In the genomic region with DNA sequence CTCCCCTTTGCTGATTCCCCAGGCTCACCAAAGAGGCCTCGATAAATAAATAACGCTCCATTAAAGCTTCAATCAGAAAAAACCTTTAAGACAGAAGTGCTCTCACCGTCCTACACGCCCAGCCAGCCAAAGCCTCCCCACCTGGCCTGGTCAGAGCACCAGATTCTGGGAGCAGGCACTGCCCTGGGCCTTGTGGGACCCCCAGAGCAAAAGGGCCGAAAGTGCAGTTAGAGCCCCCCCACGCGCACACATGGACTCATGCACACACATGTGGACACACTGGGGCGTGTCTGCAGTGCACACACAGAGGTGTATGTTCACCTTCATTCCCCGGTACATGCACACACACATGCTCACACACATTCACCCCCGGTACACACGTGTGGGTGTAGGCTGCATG, we compare ENCODE assay signal across 11 cellular contexts. TPM values are rescaled to one million over a fixed set of nuclear protein-coding genes. Genes with fewer than 3 reads are reported as not detected.
A peak's percentile ranks its signal among the peaks of the same experiment; 100 is the strongest.
DNase-seq lines count a peak whose midpoint lies in the region; ATAC-seq and TF ChIP-seq lines count a peak whose summit lies in the region.
"Had no signal": no experiment of that assay in that cellular context is flagged by ENCODE, and none has a peak within 500 bp of the region (broad histone marks: within the 10 kb centered on the region; RNA-seq: fewer than 3 reads in every experiment).

No MANE protein-coding gene starts in this region.

- intact Hi-C loops in cardiac septum (cut with DNase I), result no loop called here
- intact Hi-C loops in ovary (cut with DNase I), result loop anchor here in 2 of 4 donors (5.0 to 10.0 kb wide), 2 partner anchors 56 to 139 kb away; a partner anchor contains a TSS
- intact Hi-C loops in uterus (cut with DNase I; ENCODE audit: low total_unique reads), result no loop called here

- peak overlapping the region; percentile 89 to 94 for H3K27ac ChIP-seq in right atrium auricular region
- peak overlapping the region; percentile 93 to 97 for H3K27ac ChIP-seq in ovary
- peak overlapping the region; percentile 90 to 91 for H3K27ac ChIP-seq in uterus

- H3K4me3 Mint-ChIP-seq in brain, result peak overlapping the region in 3 of 5 experiments; percentile 24 to 58 (median 45)
- H3K4me3 Mint-ChIP-seq: CD14-positive monocyte had no signal

- TF ChIP-seq CTCF in right atrium auricular region (IDR thresholded peaks at IDR 0.05) (no peak), brain (conservative IDR thresholded peaks at IDR 0.05) (no peak), ovary (IDR thresholded peaks at IDR 0.05) (no peak), uterus (IDR thresholded peaks at IDR 0.05) (no peak)

- DNase-seq in right atrium auricular region (ENCODE audit: low spot score) (no peak), cardiac septum (ENCODE audit: low spot score) (no peak), ovary (peak in 4 of 5 donors; percentile 29 to 64 (median 58)), uterus (peak in 1 of 2 donors; percentile 25), middle frontal gyrus (ENCODE audit: extremely low spot score, low spot score) (no peak), COLO668 (lab: John Stamatoyannopoulos, UW; ENCODE audit: unreplicated experiment) (no peak)
- DNase-seq: stimulated activated CD4-positive, alpha-beta T cell treated with anti-CD3 and anti-CD28 coated beads, Interleukin-2, amount 100 ng/mL, for 24 hours; stimulated activated naive CD8-positive, alpha-beta T cell treated with anti-CD3 and anti-CD28 coated beads, Interleukin-15, Interleukin-2, amounts not matched to agents 100 U/mL and 50 U/mL, for 24 hours had no signal

- TF ChIP-seq EP300 in ovary (IDR thresholded peaks at IDR 0.05), result no peak

- H3K36me3 ChIP-seq in right atrium auricular region, result peaks cover 8% of the 10 kb centered on the region
- no peaks in the 10 kb centered on the region for H3K36me3 ChIP-seq in ovary
- H3K36me3 ChIP-seq in uterus, result no peaks in the 10 kb centered on the region

- H3K27ac Mint-ChIP-seq in brain, result peak overlapping the region; percentile 69 to 93 (median 91)

- H3K4me1 ChIP-seq in right atrium auricular region, result peaks cover 0 to 40% of the 10 kb centered on the region in 2 donors
- peaks cover 46% of the 10 kb centered on the region for H3K4me1 ChIP-seq in ovary (ENCODE audit: insufficient read depth)
- H3K4me1 ChIP-seq in uterus, result peaks cover 7 to 21% of the 10 kb centered on the region in 2 donors

- H3K4me1 Mint-ChIP-seq in brain, result peaks cover 57% of the 10 kb centered on the region

- H3K27me3 ChIP-seq in right atrium auricular region (no peaks in the 10 kb centered on the region), ovary (no peaks in the 10 kb centered on the region), uterus (no peaks in the 10 kb centered on the region)

- no peak for ATAC-seq in HG03045 (IDR thresholded peaks at IDR 0.05; ENCODE audit: unreplicated experiment)
- ATAC-seq: stimulated activated naive CD8-positive, alpha-beta T cell treated with anti-CD3 and anti-CD28 coated beads, Interleukin-15, Interleukin-2, amounts not matched to agents 100 U/mL and 50 U/mL, for 24 hours had no signal

- peaks cover 3% of the 10 kb centered on the region for H3K36me3 Mint-ChIP-seq in brain

- H3K4me3 ChIP-seq in right atrium auricular region (no peak overlapping the region), ovary (no peak overlapping the region), uterus (no peak overlapping the region)

- no peaks in the 10 kb centered on the region for H3K9me3 ChIP-seq in right atrium auricular region
- H3K9me3 ChIP-seq in ovary, result no peaks in the 10 kb centered on the region
- no peaks in the 10 kb centered on the region for H3K9me3 ChIP-seq in uterus

- no peaks in the 10 kb centered on the region for H3K9me3 Mint-ChIP-seq in brain
- H3K9me3 Mint-ChIP-seq: CD14-positive monocyte had no signal

- WGBS in ovary, 3 donors, result 50 to 66% (median 58%) methylated on average over 11 of the region's 11 CpGs

- TF ChIP-seq POLR2A in ovary (IDR thresholded peaks at IDR 0.05), result no peak
- TF ChIP-seq POLR2A in uterus (IDR thresholded peaks at IDR 0.05), result no peak

- H3K27me3 Mint-ChIP-seq in brain, result no peaks in the 10 kb centered on the region

RNA-seq across cellular contexts. Expression of a gene that starts 1.9 kb away (rescaled TPM):
- total RNA-seq in right atrium auricular region (10 to 100 TPM; 81.7 to 88.4 TPM), cardiac septum (77.0 TPM), ovary (100 to 1,000 TPM in 4 of 7 donors, 10 to 100 TPM in 3; 74.3 to 166 (median 103) TPM), uterus (10 to 100 TPM in 3 of 4 donors, 1 to 10 TPM in 1; 5.6 to 44.3 (median 20.4) TPM)
- polyA plus RNA-seq in brain (ENCODE audit: insufficient read depth, low read depth, low replicate concordance) (75.9 TPM), ovary (10 to 100 TPM in 1 of 2 donors, 1 to 10 TPM in 1; 9.2 to 95.6 TPM)

RNA-seq across cellular contexts. Expression of a gene that starts 9.4 kb away (rescaled TPM):
- total RNA-seq in right atrium auricular region, result under 1 TPM; 0.33 to 0.79 TPM
- total RNA-seq in cardiac septum, result 0.46 TPM
- 1.4 TPM for polyA plus RNA-seq in brain (ENCODE audit: insufficient read depth, low read depth, low replicate concordance)
- 1 to 10 TPM; 1.0 to 2.4 (median 1.7) TPM for total RNA-seq in ovary
- polyA plus RNA-seq in ovary, result under 1 TPM in 1 of 2 donors, not detected in 1; 0.59 TPM
- 1 to 10 TPM in 3 of 4 donors, not detected in 1; 1.4 to 4.4 (median 1.9) TPM for total RNA-seq in uterus

RNA-seq across cellular contexts. Expression of a gene that starts 10.1 kb away (rescaled TPM):
- under 1 TPM; 0.31 to 0.33 TPM for total RNA-seq in right atrium auricular region
- 2.3 TPM for total RNA-seq in cardiac septum
- 73.1 TPM for polyA plus RNA-seq in brain (ENCODE audit: insufficient read depth, low read depth, low replicate concordance)
- 1 to 10 TPM; 2.3 to 7.6 (median 3.4) TPM for total RNA-seq in ovary
- 1 to 10 TPM in 1 of 2 donors, under 1 TPM in 1; 0.95 to 4.1 TPM for polyA plus RNA-seq in ovary
- 1 to 10 TPM in 2 of 4 donors, under 1 TPM in 1, not detected in 1; 0.51 to 7.3 (median 1.5) TPM for total RNA-seq in uterus

RNA-seq across cellular contexts. Expression of a gene that starts 14.0 kb away (rescaled TPM):
- total RNA-seq in right atrium auricular region (not detected), cardiac septum (not detected), ovary (under 1 TPM in 1 of 7 donors, not detected in 6; 0.46 TPM), uterus (not detected)
- polyA plus RNA-seq in brain (ENCODE audit: insufficient read depth, low read depth, low replicate concordance) (0.14 TPM), ovary (under 1 TPM in 1 of 2 donors, not detected in 1; 0.05 TPM)
- polyA plus RNA-seq: CD14-positive monocyte had no signal

RNA-seq across cellular contexts. Expression of a gene that starts 44.0 kb away (rescaled TPM):
- 1 to 10 TPM; 4.5 to 9.8 TPM for total RNA-seq in right atrium auricular region
- total RNA-seq in cardiac septum, result 8.9 TPM
- polyA plus RNA-seq in brain (ENCODE audit: insufficient read depth, low read depth, low replicate concordance), result 23.5 TPM
- 10 to 100 TPM in 5 of 7 donors, 1 to 10 TPM in 2; 3.4 to 15.1 (median 11.8) TPM for total RNA-seq in ovary
- 1 to 10 TPM; 5.3 to 8.8 TPM for polyA plus RNA-seq in ovary
- 10 to 100 TPM in 2 of 4 donors, 1 to 10 TPM in 2; 1.8 to 13.8 (median 10.7) TPM for total RNA-seq in uterus

Comparison
In these comparisons a context has a peak if more than half of its experiments do, and no peak if none do; other contexts are left out.
1. DNase-seq: peak in ovary (4 of 5); none in right atrium auricular region (single experiment), cardiac septum (single experiment), middle frontal gyrus (single experiment) and COLO668 (single experiment).
2. Peak in every context shown above with its lines, with median percentiles within 50 percentile points of each other: H3K27ac ChIP-seq.